In the genomic region with DNA sequence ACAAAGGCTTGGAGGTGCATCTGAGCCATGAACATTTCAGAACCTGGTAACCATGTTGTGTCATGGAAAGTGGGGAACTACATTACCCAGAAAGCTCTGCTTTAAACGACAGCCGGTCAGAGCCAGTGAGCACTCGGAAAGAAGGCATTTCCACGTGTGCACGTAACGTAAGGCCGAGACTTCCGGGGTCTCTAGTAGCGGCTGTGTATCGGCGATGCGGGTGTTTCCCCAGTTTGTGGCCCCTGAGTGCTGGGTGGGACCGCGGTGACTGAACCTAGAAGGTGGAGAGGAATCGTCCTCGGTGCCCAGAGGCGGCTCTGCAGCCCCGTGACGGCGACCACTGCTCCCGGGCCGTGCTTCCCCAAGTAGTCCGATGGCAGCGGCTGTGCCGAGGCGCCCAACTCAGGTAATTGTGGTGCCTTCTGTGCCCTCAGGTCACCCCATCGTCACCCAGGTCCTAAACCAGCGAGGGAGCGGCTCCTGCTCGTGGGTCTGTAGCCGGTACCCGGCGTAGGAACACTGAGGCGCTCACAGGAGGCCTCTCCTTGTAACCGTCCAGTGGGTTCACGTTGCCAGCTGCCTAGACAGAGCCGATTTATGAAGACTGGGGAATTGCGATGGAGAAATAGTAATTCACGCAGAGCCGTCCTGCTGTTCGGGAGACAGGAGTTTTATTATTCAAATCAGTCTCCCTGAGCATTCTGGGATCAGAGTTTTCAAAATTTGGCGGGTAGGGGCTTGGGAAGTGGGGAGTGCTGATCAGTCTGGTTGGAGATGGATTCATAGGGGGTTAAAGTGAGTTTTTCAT, we compare ENCODE assay signal across 8 cellular contexts. TPM values are rescaled to one million over a fixed set of nuclear protein-coding genes. Genes with fewer than 3 reads are reported as not detected.
A peak's percentile ranks its signal among the peaks of the same experiment; 100 is the strongest.
DNase-seq lines count a peak whose midpoint lies in the region; ATAC-seq, FAIRE-seq and TF ChIP-seq lines count a peak whose summit lies in the region.
"Not testable (repeated sequence)": the region's sequence is repeated elsewhere in the genome, so short reads cannot be mapped to it uniquely, and the experiment has no call there.

TSS of gene ZNF587 (plus strand) at position 194 of the 808 bp plus-strand sequence. CDS start at position 374, 180 bp downstream.

- H3K4me3 ChIP-seq in A549 (peak within 1 kb of the TSS; percentile 58), WERI-Rb-1 (ENCODE audit: low read depth, low read length) (peak within 1 kb of the TSS; percentile 88), mammary epithelial cell (replicated peaks in 1 of 3; ENCODE audit: insufficient read depth in 1 of 3, low read depth in 2 of 3, low read length in 3 of 3) (peak within 1 kb of the TSS; percentile 75 to 86 (median 77)), small intestine (ENCODE audit: low read depth in 1 of 2, low read length in 2 of 2) (peak within 1 kb of the TSS; percentile 55 to 95)

- H3K4me1 ChIP-seq in A549; mammary epithelial cell (ENCODE audit: insufficient read depth, low read length); small intestine (ENCODE audit: control insufficient read depth in 2 of 2, insufficient read depth in 1 of 2, low read depth in 1 of 2, low read length in 1 of 2): not testable (repeated sequence)

- 2% methylated on average over 40 of the region's 42 CpGs for WGBS in A549 (ENCODE audit: missing lambda C conversion rate)
- WGBS in mammary epithelial cell (ENCODE audit: low coverage, missing lambda C conversion rate) = 0% methylated on average over 26 of the region's 42 CpGs
- WGBS in small intestine, 3 donors = 0% methylated on average over 42 of the region's 42 CpGs

- ATAC-seq in A549 = peak; percentile 99
- ATAC-seq in GM18861 (IDR thresholded peaks at IDR 0.05; ENCODE audit: unreplicated experiment) = peak; percentile 81
- ATAC-seq in HG03097 (IDR thresholded peaks at IDR 0.05; ENCODE audit: low FRiP score, unreplicated experiment) = peak; percentile 86

- TSS peak; percentile 55 for BruUV-seq in mammary epithelial cell (replicated peaks; lab: Mats Ljungman, UMichigan)

- in situ Hi-C loops in mammary epithelial cell (cut with MboI; ENCODE audit: low sequenced_read_pairs in 2 of 2) = loop anchor here in 1 of 2 donors (25.0 kb wide), 1 partner anchor 113 kb away; the partner anchor contains the start of genes ZNF671 and ZNF776

- peaks cover 22% of the 10 kb centered on the region for H3K36me3 ChIP-seq in WERI-Rb-1
- H3K36me3 ChIP-seq in mammary epithelial cell (ENCODE audit: insufficient read depth, low read length); small intestine (ENCODE audit: control insufficient read depth in 2 of 2, insufficient read depth in 2 of 2, low read length in 2 of 2): not testable (repeated sequence)

- H3K4me2 ChIP-seq in A549 = peak within 1 kb of the TSS; percentile 89
- H3K4me2 ChIP-seq in mammary epithelial cell (ENCODE audit: insufficient read depth, low read depth, low read length) = peak within 1 kb of the TSS; percentile 81

- H3K79me2 ChIP-seq in mammary epithelial cell (ENCODE audit: insufficient read depth, low read length) = peaks cover 72% of the 10 kb centered on the region

- POLR2A ChIA-PET in A549 (lab: Yijun Ruan, JAX) = interaction anchor here (0.6 to 1.8 kb wide), 5 partner anchors 31 to 104 kb away, joined by 3 to 13 read pairs (median 4); partner anchors contain the start of genes ZNF552, ZNF586 and ZNF776

- H3K9ac ChIP-seq in mammary epithelial cell (ENCODE audit: insufficient read depth, low read length) = peak within 1 kb of the TSS; percentile 89

- peaks cover 43% of the 10 kb centered on the region for H3K9me3 ChIP-seq in A549
- H3K9me3 ChIP-seq in WERI-Rb-1 (ENCODE audit: severe bottlenecking); mammary epithelial cell (replicated peaks; ENCODE audit: insufficient read depth, low read length); small intestine (ENCODE audit: control insufficient read depth, low read depth): not testable (repeated sequence)

- H4K20me1 ChIP-seq in mammary epithelial cell (ENCODE audit: insufficient read depth, low read length) = not testable (repeated sequence)

- CTCF ChIA-PET in A549 (lab: Yijun Ruan, JAX); mammary epithelial cell (lab: Charles Lee; ENCODE audit: low non-redundant PET): not testable (repeated sequence)

- TF ChIP-seq RAD21 in A549 (conservative IDR thresholded peaks at IDR 0.05 in 1 of 2, IDR thresholded peaks at IDR 0.05 in 1 of 2) = not testable (repeated sequence)

- intact Hi-C loops in mammary epithelial cell (cut with micrococcal nuclease) = not testable (repeated sequence)

- TF ChIP-seq POLR2A in A549 (IDR thresholded peaks at IDR 0.05; ENCODE audit: low read length) = peak; percentile 29; the same call in 1 of the 2 replicates

- H3K27ac ChIP-seq in A549 (peak within 1 kb of the TSS; percentile 78 to 89), WERI-Rb-1 (peak within 1 kb of the TSS; percentile 88), mammary epithelial cell (ENCODE audit: insufficient read depth, low read depth, low read length) (peak within 1 kb of the TSS; percentile 83), small intestine (ENCODE audit: low read depth in 1 of 2, low read length in 1 of 2) (peak within 1 kb of the TSS; percentile 85 to 87)

- FAIRE-seq in A549 (lab: Jason Lieb, UNC) = peak; percentile 97
- not testable (repeated sequence) for FAIRE-seq in small intestine (lab: Jason Lieb, UNC)

- H2AFZ ChIP-seq in mammary epithelial cell (ENCODE audit: low read depth, low read length) = peak within 1 kb of the TSS; percentile 69

- DNase-seq in A549 (ENCODE audit: low read depth in 1 of 2, low spot score in 1 of 2) (peak; percentile 75 to 93), NCI-H2171 treated with DMSO at 0.1 percent for 48 hours (lab: John Stamatoyannopoulos, UW) (peak; percentile 83), WERI-Rb-1 (peak; percentile 80), mammary epithelial cell (peak; percentile 82), iPS-NIHi7 (ENCODE audit: extremely low spot score) (peak; percentile 67), small intestine (peak; percentile 93)

- H3K27me3 ChIP-seq in WERI-Rb-1 (ENCODE audit: insufficient read depth, low read depth, severe bottlenecking); mammary epithelial cell (ENCODE audit: insufficient read depth, low read length); small intestine (ENCODE audit: control insufficient read depth in 2 of 2, insufficient read depth in 2 of 2, low read length in 2 of 2): not testable (repeated sequence)

- not testable (repeated sequence) for TF ChIP-seq EP300 in A549 (IDR thresholded peaks at IDR 0.05)

- dilution Hi-C loops in mammary epithelial cell (cut with HindIII; ENCODE audit: low sequenced_read_pairs) = loop anchor here (5.0 kb wide), 1 partner anchor 83 kb away; the partner anchor contains the start of gene ZNF586

- TF ChIP-seq CTCF in A549 (IDR thresholded peaks at IDR 0.05); WERI-Rb-1 (IDR thresholded peaks at IDR 0.05; ENCODE audit: low read depth, low read length); mammary epithelial cell (conservative IDR thresholded peaks at IDR 0.05 in 1 of 2, IDR thresholded peaks at IDR 0.05 in 1 of 2; ENCODE audit: extremely low read depth in 1 of 2, insufficient read depth in 1 of 2, low read depth in 1 of 2, low read length in 2 of 2): not testable (repeated sequence)

TF ChIP-seq in A549, 52 proteins besides CTCF, POLR2A, EP300 and RAD21 (continues in another document):
- peak; percentile 76; the same call in 1 of the 2 replicates for TF ChIP-seq MYC (IDR thresholded peaks at IDR 0.05; ENCODE audit: borderline replicate concordance, low read length)
- TF ChIP-seq, protein P1, sequence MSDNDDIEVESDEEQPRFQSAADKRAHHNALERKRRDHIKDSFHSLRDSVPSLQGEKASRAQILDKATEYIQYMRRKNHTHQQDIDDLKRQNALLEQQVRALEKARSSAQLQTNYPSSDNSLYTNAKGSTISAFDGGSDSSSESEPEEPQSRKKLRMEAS (IDR thresholded peaks at IDR 0.05) = peak; percentile 70
- TF ChIP-seq PBX3 (IDR thresholded peaks at IDR 0.05) = peak; percentile 88
- TF ChIP-seq CEBPB (IDR thresholded peaks at IDR 0.05) = 0 out of 4 replicates have a peak, but pooled peaks of 1 of the 2 experiments have one; percentile 14
- 0 out of 3 replicates have a peak, but pooled peaks have one; percentile 27 for TF ChIP-seq BCL3 (IDR thresholded peaks at IDR 0.05)
- peak in 1 of 2 experiments; percentile 58; a peak in 1 of 5 replicates for TF ChIP-seq JUN (IDR thresholded peaks at IDR 0.05)
- peak; percentile 8 for TF ChIP-seq ZFP36 (IDR thresholded peaks at IDR 0.05; ENCODE audit: borderline replicate concordance, partially characterized antibody)

RNA-seq across cellular contexts. Expression of gene ZNF587, which starts in this region (rescaled TPM):
- polyA plus RNA-seq in A549 (2011; rRNA removed) (12.1 and 17.2 TPM in 2 replicates), A549 (2017; fragmentation: RNase III; extraction: RNeasy Plus Mini Kit Qiagen cat#74134 plus additional on column Dnase treatment) (10.2 to 11.2 TPM (median 10.7 TPM) in 3 replicates), mammary epithelial cell (6.0 TPM), small intestine (10 to 100 TPM in 1 of 3 donors, 1 to 10 TPM in 2; 5.1 to 18.0 (median 6.5) TPM)
- polyA plus RNA-seq in A549 (2012; cell fraction: cytosol; rRNA removed) = 3.6 and 4.6 TPM in 2 replicates
- polyA plus RNA-seq in A549 (2012; cell fraction: nucleus; rRNA removed) = 12.0 and 25.1 TPM in 2 replicates
- 23.4 and 24.0 TPM in 2 replicates for polyA minus RNA-seq in A549 (2011; rRNA and poly(A)+ RNA removed)
- 10 to 100 TPM; 23.8 to 32.9 TPM for total RNA-seq in mammary epithelial cell
- 17.3 TPM for polyA minus RNA-seq in mammary epithelial cell

Comparison
In these comparisons a context has a peak if more than half of its experiments do, and no peak if none do; other contexts are left out.
1. Peak in every context shown above with its lines: DNase-seq, ATAC-seq, H3K4me3 ChIP-seq and H3K27ac ChIP-seq.